In the genomic region with DNA sequence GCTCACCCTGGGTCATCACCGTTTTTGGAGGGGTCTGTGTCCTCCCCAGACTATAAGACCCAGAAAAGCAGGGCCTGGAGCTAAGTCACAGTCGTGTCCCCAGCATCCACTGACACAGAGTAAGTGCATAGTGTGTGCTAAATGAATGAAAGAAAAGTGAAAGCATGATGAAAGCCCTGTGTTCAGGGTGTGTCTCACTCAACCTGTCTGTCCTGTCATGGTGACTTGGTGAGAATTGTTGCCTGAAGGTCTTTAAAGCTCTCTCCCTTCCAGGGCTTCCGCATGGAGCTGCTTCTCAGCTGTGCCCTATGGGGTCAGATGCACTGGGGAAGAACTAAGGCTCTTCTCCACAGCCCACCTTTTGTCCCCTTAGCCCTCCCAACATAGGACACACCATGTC, we compare ENCODE assay signal across 1 cellular context.
TF ChIP-seq lines count a peak whose summit lies in the region.

No MANE protein-coding gene starts in this region.

TF ChIP-seq in A549, 52 proteins besides CTCF, POLR2A, EP300 and RAD21 (continued from another document):
- TF ChIP-seq HDAC2 (IDR thresholded peaks at IDR 0.05) (no peak), KDM1A (IDR thresholded peaks at IDR 0.05; ENCODE audit: low read depth) (no peak), CEBPB (IDR thresholded peaks at IDR 0.05) (no peak), NFE2L2 (conservative IDR thresholded peaks at IDR 0.05; ENCODE audit: low read length) (no peak), EHMT2 (IDR thresholded peaks at IDR 0.05; ENCODE audit: low read depth) (no peak), JUN (IDR thresholded peaks at IDR 0.05) (no peak), FOSL2 (IDR thresholded peaks at IDR 0.05) (no peak), FOSL2 (CRISPR knock-in tag; IDR thresholded peaks at IDR 0.05) (no peak), CBX2 (IDR thresholded peaks at IDR 0.05; ENCODE audit: borderline replicate concordance, low read depth) (no peak), RCOR1 (IDR thresholded peaks at IDR 0.05; ENCODE audit: low read depth, low read length) (no peak), ESRRA (IDR thresholded peaks at IDR 0.05; ENCODE audit: borderline replicate concordance, low read length) (no peak), RNF2 (IDR thresholded peaks at IDR 0.05; ENCODE audit: borderline replicate concordance, low read depth) (no peak)
- TF ChIP-seq, protein P1, sequence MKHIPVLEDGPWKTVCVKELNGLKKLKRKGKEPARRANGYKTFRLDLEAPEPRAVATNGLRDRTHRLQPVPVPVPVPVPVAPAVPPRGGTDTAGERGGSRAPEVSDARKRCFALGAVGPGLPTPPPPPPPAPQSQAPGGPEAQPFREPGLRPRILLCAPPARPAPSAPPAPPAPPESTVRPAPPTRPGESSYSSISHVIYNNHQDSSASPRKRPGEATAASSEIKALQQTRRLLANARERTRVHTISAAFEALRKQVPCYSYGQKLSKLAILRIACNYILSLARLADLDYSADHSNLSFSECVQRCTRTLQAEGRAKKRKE (CRISPR knock-in tag; IDR thresholded peaks at IDR 0.05; ENCODE audit: low read depth): no peak
